8 cellular contexts compared by ENCODE assay signal in the genomic region with DNA sequence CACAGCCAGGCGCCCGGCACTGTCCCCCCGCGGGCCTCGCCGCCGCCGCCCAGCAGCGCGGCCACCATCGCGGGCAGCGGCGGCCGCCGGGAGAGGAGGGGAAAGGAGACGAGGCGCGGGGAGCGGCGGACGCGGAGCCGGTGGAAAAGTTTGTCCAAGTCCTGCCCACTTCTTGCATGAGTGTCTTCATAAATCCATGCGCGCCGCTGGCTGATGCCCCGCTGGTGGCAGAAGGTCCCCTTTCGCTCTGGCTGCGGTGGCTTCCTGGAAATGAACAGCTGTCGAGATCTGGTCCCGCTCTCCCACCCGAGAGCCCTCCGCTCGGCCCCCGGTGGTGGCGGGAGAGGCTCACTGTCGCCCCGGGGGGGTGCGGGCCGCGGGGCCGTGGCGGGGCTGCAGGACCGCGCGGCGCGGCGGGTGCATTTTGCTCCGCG. TPM values are rescaled to one million over a fixed set of nuclear protein-coding genes. Genes with fewer than 3 reads are reported as not detected.
A peak's percentile ranks its signal among the peaks of the same experiment; 100 is the strongest.
DNase-seq lines count a peak whose midpoint lies in the region; ATAC-seq and TF ChIP-seq lines count a peak whose summit lies in the region.

No MANE protein-coding gene starts in this region.

- DNase-seq in CD4-positive, CD25-positive, alpha-beta regulatory T cell = peak; percentile 6 to 51 (median 39)
- DNase-seq in GM23338 (ENCODE audit: low spot score) = no peak
- peak; percentile 71 for DNase-seq in NCI-H748 (lab: John Stamatoyannopoulos, UW; ENCODE audit: unreplicated experiment)
- no peak for DNase-seq in hepatocyte (ENCODE audit: low spot score)
- peak; percentile 25 for DNase-seq in skeletal muscle cell (ENCODE audit: low read depth)
- no peak for DNase-seq in iPS-NIHi11 (ENCODE audit: low spot score)
- DNase-seq in DMS53 treated with DMSO at 0.1 percent for 48 hours (lab: John Stamatoyannopoulos, UW; ENCODE audit: unreplicated experiment) = no peak

- H3K79me2 ChIP-seq in GM23338 (replicated peaks; ENCODE audit: insufficient read depth) = no peaks in the 10 kb centered on the region
- H3K79me2 ChIP-seq in hepatocyte = peaks cover 15% of the 10 kb centered on the region

- H4K20me1 ChIP-seq in GM23338 (replicated peaks; ENCODE audit: insufficient read depth) (no peaks in the 10 kb centered on the region), hepatocyte (ENCODE audit: insufficient read depth, poor library complexity, severe bottlenecking) (peaks cover 11% of the 10 kb centered on the region)

- H3K9me3 Mint-ChIP-seq in CD4-positive, CD25-positive, alpha-beta regulatory T cell = peaks cover 0 to 1% (median 0%) of the 10 kb centered on the region in 7 donors
- H3K9me3 Mint-ChIP-seq in GM23338 = peaks cover 6% of the 10 kb centered on the region; the same call in 2 of the 3 replicates

- TF ChIP-seq CTCF in GM23338 (conservative IDR thresholded peaks at IDR 0.05; ENCODE audit: low read depth in 2 of 2) = no peak
- no peak for TF ChIP-seq CTCF in hepatocyte (IDR thresholded peaks at IDR 0.05; ENCODE audit: poor library complexity)

- peak overlapping the region; percentile 89 for H3K4me2 ChIP-seq in GM23338
- H3K4me2 ChIP-seq in hepatocyte = peak overlapping the region; percentile 86

- H2AFZ ChIP-seq in GM23338 (0 out of 2 replicates have a peak overlapping the region, but pooled peaks have one; percentile 73), hepatocyte (peak overlapping the region; percentile 41)

- H3K9me3 ChIP-seq in CD4-positive, CD25-positive, alpha-beta regulatory T cell (ENCODE audit: control insufficient read depth in 2 of 2, low read length in 2 of 2) = no peaks in the 10 kb centered on the region
- H3K9me3 ChIP-seq in hepatocyte (ENCODE audit: low read depth) = no peaks in the 10 kb centered on the region

- 0 out of 2 replicates have a peak, but pooled peaks cover 3% of the 10 kb centered on the region for H3F3A ChIP-seq in GM23338 (replicated peaks; ENCODE audit: low read depth)

- 0% methylated on average over 31 to 52 of the region's 52 CpGs for WGBS in adipose tissue, 3 donors
- WGBS in hepatocyte (ENCODE audit: low lambda C conversion rate, missing lambda C conversion rate) = under 1% methylated on average over 30 of the region's 52 CpGs

- peaks cover 6% of the 10 kb centered on the region; the same call in 1 of the 2 replicates for H3K9me2 ChIP-seq in GM23338 (ENCODE audit: insufficient read depth)
- no peaks in the 10 kb centered on the region for H3K9me2 ChIP-seq in hepatocyte (replicated peaks; ENCODE audit: insufficient read depth)

- H3K27me3 Mint-ChIP-seq in CD4-positive, CD25-positive, alpha-beta regulatory T cell = peaks cover 46% of the 10 kb centered on the region
- H3K27me3 Mint-ChIP-seq in GM23338 (ENCODE audit: insufficient read depth, low read depth, poor library complexity) = peaks cover 55% of the 10 kb centered on the region

- H3K27ac Mint-ChIP-seq in CD4-positive, CD25-positive, alpha-beta regulatory T cell = no peak overlapping the region
- H3K27ac Mint-ChIP-seq in GM23338 = no peak overlapping the region

- H3K4me3 ChIP-seq in CD4-positive, CD25-positive, alpha-beta regulatory T cell (ENCODE audit: low read depth, low read length) = peak overlapping the region; percentile 37
- H3K4me3 ChIP-seq in GM23338 = peak overlapping the region; percentile 74
- H3K4me3 ChIP-seq in hepatocyte = peak overlapping the region; percentile 70
- H3K4me3 ChIP-seq in skeletal muscle cell (ENCODE audit: low read depth, low read length) = peak overlapping the region; percentile 79

- no peak for ATAC-seq in CD4-positive, CD25-positive, alpha-beta regulatory T cell (ENCODE audit: low read depth in 2 of 2)
- no peak for ATAC-seq in GM23338

- no peaks in the 10 kb centered on the region for H3K36me3 ChIP-seq in CD4-positive, CD25-positive, alpha-beta regulatory T cell (ENCODE audit: control insufficient read depth, insufficient read depth, low read length)
- no peaks in the 10 kb centered on the region for H3K36me3 ChIP-seq in GM23338 (ENCODE audit: insufficient read depth)
- no peaks in the 10 kb centered on the region for H3K36me3 ChIP-seq in hepatocyte (replicated peaks; ENCODE audit: insufficient read depth, low read depth)

- H3K27me3 ChIP-seq in CD4-positive, CD25-positive, alpha-beta regulatory T cell (ENCODE audit: control insufficient read depth, insufficient read depth, low read length) = peaks cover 33% of the 10 kb centered on the region
- H3K27me3 ChIP-seq in GM23338 (ENCODE audit: insufficient read depth) (peaks cover 74% of the 10 kb centered on the region), hepatocyte (peaks cover 28% of the 10 kb centered on the region)

- H3K27ac ChIP-seq in CD4-positive, CD25-positive, alpha-beta regulatory T cell (ENCODE audit: insufficient read depth, low read length, poor library complexity, severe bottlenecking) = no peak overlapping the region
- H3K27ac ChIP-seq in GM23338 (ENCODE audit: low read depth) (no peak overlapping the region), adipose tissue (ENCODE audit: low read depth, low read length) (peak overlapping the region; percentile 21), hepatocyte (peak overlapping the region; percentile 89)

- H3K4me3 Mint-ChIP-seq in CD4-positive, CD25-positive, alpha-beta regulatory T cell = peak overlapping the region in 2 of 4 donors; percentile 83 to 84
- peak overlapping the region; percentile 71 for H3K4me3 Mint-ChIP-seq in GM23338

- H3K4me1 Mint-ChIP-seq in CD4-positive, CD25-positive, alpha-beta regulatory T cell = peaks cover 6 to 24% (median 12%) of the 10 kb centered on the region in 4 donors
- H3K4me1 Mint-ChIP-seq in GM23338 = peaks cover 48% of the 10 kb centered on the region

- peaks cover 22% of the 10 kb centered on the region for H3K4me1 ChIP-seq in CD4-positive, CD25-positive, alpha-beta regulatory T cell (ENCODE audit: control insufficient read depth, insufficient read depth, low read length, poor library complexity, severe bottlenecking)
- H3K4me1 ChIP-seq in GM23338 (ENCODE audit: insufficient read depth) (peaks cover 39% of the 10 kb centered on the region), hepatocyte (ENCODE audit: insufficient read depth) (peaks cover 19% of the 10 kb centered on the region)

- H3K36me3 Mint-ChIP-seq in CD4-positive, CD25-positive, alpha-beta regulatory T cell = no peaks in the 10 kb centered on the region
- peaks cover 9% of the 10 kb centered on the region for H3K36me3 Mint-ChIP-seq in GM23338 (ENCODE audit: low read depth)

TF ChIP-seq in GM23338, 12 proteins besides CTCF, POLR2A, EP300 and RAD21 (continues in another document):
- TF ChIP-seq, protein P1, sequence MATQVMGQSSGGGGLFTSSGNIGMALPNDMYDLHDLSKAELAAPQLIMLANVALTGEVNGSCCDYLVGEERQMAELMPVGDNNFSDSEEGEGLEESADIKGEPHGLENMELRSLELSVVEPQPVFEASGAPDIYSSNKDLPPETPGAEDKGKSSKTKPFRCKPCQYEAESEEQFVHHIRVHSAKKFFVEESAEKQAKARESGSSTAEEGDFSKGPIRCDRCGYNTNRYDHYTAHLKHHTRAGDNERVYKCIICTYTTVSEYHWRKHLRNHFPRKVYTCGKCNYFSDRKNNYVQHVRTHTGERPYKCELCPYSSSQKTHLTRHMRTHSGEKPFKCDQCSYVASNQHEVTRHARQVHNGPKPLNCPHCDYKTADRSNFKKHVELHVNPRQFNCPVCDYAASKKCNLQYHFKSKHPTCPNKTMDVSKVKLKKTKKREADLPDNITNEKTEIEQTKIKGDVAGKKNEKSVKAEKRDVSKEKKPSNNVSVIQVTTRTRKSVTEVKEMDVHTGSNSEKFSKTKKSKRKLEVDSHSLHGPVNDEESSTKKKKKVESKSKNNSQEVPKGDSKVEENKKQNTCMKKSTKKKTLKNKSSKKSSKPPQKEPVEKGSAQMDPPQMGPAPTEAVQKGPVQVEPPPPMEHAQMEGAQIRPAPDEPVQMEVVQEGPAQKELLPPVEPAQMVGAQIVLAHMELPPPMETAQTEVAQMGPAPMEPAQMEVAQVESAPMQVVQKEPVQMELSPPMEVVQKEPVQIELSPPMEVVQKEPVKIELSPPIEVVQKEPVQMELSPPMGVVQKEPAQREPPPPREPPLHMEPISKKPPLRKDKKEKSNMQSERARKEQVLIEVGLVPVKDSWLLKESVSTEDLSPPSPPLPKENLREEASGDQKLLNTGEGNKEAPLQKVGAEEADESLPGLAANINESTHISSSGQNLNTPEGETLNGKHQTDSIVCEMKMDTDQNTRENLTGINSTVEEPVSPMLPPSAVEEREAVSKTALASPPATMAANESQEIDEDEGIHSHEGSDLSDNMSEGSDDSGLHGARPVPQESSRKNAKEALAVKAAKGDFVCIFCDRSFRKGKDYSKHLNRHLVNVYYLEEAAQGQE (IDR thresholded peaks at IDR 0.05; ENCODE audit: unreplicated experiment) = no peak
- TF ChIP-seq NANOG (IDR thresholded peaks at IDR 0.05; ENCODE audit: borderline replicate concordance) (no peak), ZNF331 (CRISPR knock-in tag; IDR thresholded peaks at IDR 0.05; ENCODE audit: low read depth) (no peak), STAT1 (IDR thresholded peaks at IDR 0.05; ENCODE audit: unreplicated experiment) (no peak)
- TF ChIP-seq, protein P2, sequence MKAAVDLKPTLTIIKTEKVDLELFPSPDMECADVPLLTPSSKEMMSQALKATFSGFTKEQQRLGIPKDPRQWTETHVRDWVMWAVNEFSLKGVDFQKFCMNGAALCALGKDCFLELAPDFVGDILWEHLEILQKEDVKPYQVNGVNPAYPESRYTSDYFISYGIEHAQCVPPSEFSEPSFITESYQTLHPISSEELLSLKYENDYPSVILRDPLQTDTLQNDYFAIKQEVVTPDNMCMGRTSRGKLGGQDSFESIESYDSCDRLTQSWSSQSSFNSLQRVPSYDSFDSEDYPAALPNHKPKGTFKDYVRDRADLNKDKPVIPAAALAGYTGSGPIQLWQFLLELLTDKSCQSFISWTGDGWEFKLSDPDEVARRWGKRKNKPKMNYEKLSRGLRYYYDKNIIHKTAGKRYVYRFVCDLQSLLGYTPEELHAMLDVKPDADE (IDR thresholded peaks at IDR 0.05) = no peak

RNA-seq across cellular contexts. Expression of a gene that starts 0.6 kb away (rescaled TPM):
- 0.12 TPM for total RNA-seq in CD4-positive, CD25-positive, alpha-beta regulatory T cell
- polyA plus RNA-seq in CD4-positive, CD25-positive, alpha-beta regulatory T cell = under 1 TPM in 2 of 4 donors, not detected in 2; 0.10 to 0.20 TPM
- total RNA-seq in GM23338 (2014; rRNA removed; shearing (Covaris generic)) = 6.1 and 7.7 TPM in 2 replicates
- polyA plus RNA-seq in GM23338 (2016; fragmentation: Nextera tagmentation; extraction: Ambion mirVana) (1.4 and 1.8 TPM in 2 replicates), adipose tissue (10 to 100 TPM in 2 of 3 donors, 1 to 10 TPM in 1; 8.3 to 67.1 (median 35.0) TPM), hepatocyte (85.2 and 101 TPM in 2 replicates)
- 45.9 and 61.3 TPM in 2 replicates for total RNA-seq in hepatocyte

Comparison
In these comparisons a context has a peak if more than half of its experiments do, and no peak if none do; other contexts are left out.
1. DNase-seq: peak in CD4-positive, CD25-positive, alpha-beta regulatory T cell (3 of 3), NCI-H748 (single experiment) and skeletal muscle cell (single experiment); none in GM23338 (single experiment), hepatocyte (single experiment), iPS-NIHi11 (single experiment) and DMS53 treated with DMSO at 0.1 percent for 48 hours (single experiment).
2. H3K27ac ChIP-seq: peak in adipose tissue (single experiment) and hepatocyte (single experiment); none in CD4-positive, CD25-positive, alpha-beta regulatory T cell (single experiment) and GM23338 (single experiment).
3. Peak in every context shown above with its lines, with median percentiles within 50 percentile points of each other: H3K4me3 ChIP-seq.